8 cellular contexts compared by ENCODE assay signal in genomic region chr6:99822741-99823512, GRCh38.
DNase-seq lines count a peak whose midpoint lies in the region; ATAC-seq, FAIRE-seq and TF ChIP-seq lines count a peak whose summit lies in the region.

No MANE protein-coding gene starts in this region.

- peak overlapping the region; percentile 70 to 83 for H3K4me3 Mint-ChIP-seq in activated T-cell treated with anti-CD3 and anti-CD28 coated beads, Interleukin-2, amount 50 U/mL, for 72 hours

- peak in 1 of 2 donors; percentile 4 for DNase-seq in activated T-cell treated with anti-CD3 and anti-CD28 coated beads, Interleukin-2, amount 50 U/mL, for 72 hours
- no peak for DNase-seq in activated T-cell treated with anti-CD3 and anti-CD28 coated beads, Interleukin-2, amount 50 U/mL, for 48 hours
- DNase-seq in NCI-H187 (lab: John Stamatoyannopoulos, UW): peak; percentile 13 to 23
- peak; percentile 28 for DNase-seq in WERI-Rb-1
- peak in 1 of 2 donors; percentile 7 for DNase-seq in heart right ventricle
- peak; percentile 17 for DNase-seq in small intestine

- intact Hi-C loops in heart right ventricle (cut with DNase I): loop anchor here in 1 of 10 donors (10.0 kb wide), 1 partner anchor 358 kb away; no protein-coding TSS in a partner anchor

- peaks cover 33% of the 10 kb centered on the region for H3K27me3 Mint-ChIP-seq in activated T-cell treated with anti-CD3 and anti-CD28 coated beads, Interleukin-2, amount 50 U/mL, for 72 hours (ENCODE audit: low read depth)

- FAIRE-seq in small intestine (lab: Jason Lieb, UNC): no peak

- H3K4me1 ChIP-seq in heart right ventricle (no peaks in the 10 kb centered on the region), small intestine (ENCODE audit: control insufficient read depth in 2 of 2, insufficient read depth in 1 of 2, low read depth in 1 of 2, low read length in 1 of 2) (no peaks in the 10 kb centered on the region)

- H3K4me1 Mint-ChIP-seq in activated T-cell treated with anti-CD3 and anti-CD28 coated beads, Interleukin-2, amount 50 U/mL, for 72 hours (ENCODE audit: low read depth): peaks cover 8% of the 10 kb centered on the region

- H3K27ac ChIP-seq in WERI-Rb-1: no peak overlapping the region
- H3K27ac ChIP-seq in heart right ventricle: no peak overlapping the region
- no peak overlapping the region for H3K27ac ChIP-seq in small intestine (ENCODE audit: low read depth in 1 of 2, low read length in 1 of 2)

- no peaks in the 10 kb centered on the region for H3K36me3 ChIP-seq in WERI-Rb-1
- no peaks in the 10 kb centered on the region for H3K36me3 ChIP-seq in heart right ventricle
- no peaks in the 10 kb centered on the region for H3K36me3 ChIP-seq in small intestine (ENCODE audit: control insufficient read depth in 2 of 2, insufficient read depth in 2 of 2, low read length in 2 of 2)

- H3K9me3 ChIP-seq in WERI-Rb-1 (ENCODE audit: severe bottlenecking) (no peaks in the 10 kb centered on the region), heart right ventricle (no peaks in the 10 kb centered on the region), small intestine (ENCODE audit: control insufficient read depth, low read depth) (no peaks in the 10 kb centered on the region)

- H3K9me3 Mint-ChIP-seq in activated T-cell treated with anti-CD3 and anti-CD28 coated beads, Interleukin-2, amount 50 U/mL, for 72 hours: no peaks in the 10 kb centered on the region

- 35 to 36% methylated on average over 5 of the region's 5 CpGs for WGBS in heart right ventricle, 2 donors
- WGBS in small intestine, 3 donors: 17 to 42% (median 29%) methylated on average over 5 of the region's 5 CpGs

- H3K27me3 ChIP-seq in WERI-Rb-1 (ENCODE audit: insufficient read depth, low read depth, severe bottlenecking) (no peaks in the 10 kb centered on the region), heart right ventricle (peaks cover 0 to 34% (median 19%) of the 10 kb centered on the region in 7 donors), small intestine (ENCODE audit: control insufficient read depth in 2 of 2, insufficient read depth in 2 of 2, low read length in 2 of 2) (no peaks in the 10 kb centered on the region)

- TF ChIP-seq CTCF in WERI-Rb-1 (IDR thresholded peaks at IDR 0.05; ENCODE audit: low read depth, low read length) (peak; percentile 60), heart right ventricle (IDR thresholded peaks at IDR 0.05) (peak in 7 of 9 donors; percentile 9 to 51 (median 35))

- peaks cover 0 to 1% of the 10 kb centered on the region in 2 donors for H3K36me3 Mint-ChIP-seq in activated T-cell treated with anti-CD3 and anti-CD28 coated beads, Interleukin-2, amount 50 U/mL, for 72 hours (ENCODE audit: insufficient read depth in 2 of 2)

- ATAC-seq in activated T-cell treated with anti-CD3 and anti-CD28 coated beads, Interleukin-2, amount 50 U/mL, for 72 hours (replicated peaks in 1 of 2): peak; percentile 56 to 58
- ATAC-seq in HG02610 (IDR thresholded peaks at IDR 0.05; ENCODE audit: unreplicated experiment) (peak; percentile 66), heart right ventricle (peak in 3 of 8 donors; percentile 47 to 61 (median 51)), HG03097 (IDR thresholded peaks at IDR 0.05; ENCODE audit: low FRiP score, unreplicated experiment) (no peak)

- peak overlapping the region; percentile 38 for H3K27ac Mint-ChIP-seq in activated T-cell treated with anti-CD3 and anti-CD28 coated beads, Interleukin-2, amount 50 U/mL, for 72 hours

- peak overlapping the region; percentile 44 for H3K4me3 ChIP-seq in WERI-Rb-1 (ENCODE audit: low read depth, low read length)
- H3K4me3 ChIP-seq in heart right ventricle: no peak overlapping the region
- no peak overlapping the region for H3K4me3 ChIP-seq in small intestine (ENCODE audit: low read depth in 1 of 2, low read length in 2 of 2)

Comparison
In these comparisons a context has a peak if more than half of its experiments do, and no peak if none do; other contexts are left out.
1. DNase-seq: peak in NCI-H187 (2 of 2), WERI-Rb-1 (single experiment) and small intestine (single experiment); none in activated T-cell treated with anti-CD3 and anti-CD28 coated beads, Interleukin-2, amount 50 U/mL, for 48 hours (0 of 2).